In the genomic region with DNA sequence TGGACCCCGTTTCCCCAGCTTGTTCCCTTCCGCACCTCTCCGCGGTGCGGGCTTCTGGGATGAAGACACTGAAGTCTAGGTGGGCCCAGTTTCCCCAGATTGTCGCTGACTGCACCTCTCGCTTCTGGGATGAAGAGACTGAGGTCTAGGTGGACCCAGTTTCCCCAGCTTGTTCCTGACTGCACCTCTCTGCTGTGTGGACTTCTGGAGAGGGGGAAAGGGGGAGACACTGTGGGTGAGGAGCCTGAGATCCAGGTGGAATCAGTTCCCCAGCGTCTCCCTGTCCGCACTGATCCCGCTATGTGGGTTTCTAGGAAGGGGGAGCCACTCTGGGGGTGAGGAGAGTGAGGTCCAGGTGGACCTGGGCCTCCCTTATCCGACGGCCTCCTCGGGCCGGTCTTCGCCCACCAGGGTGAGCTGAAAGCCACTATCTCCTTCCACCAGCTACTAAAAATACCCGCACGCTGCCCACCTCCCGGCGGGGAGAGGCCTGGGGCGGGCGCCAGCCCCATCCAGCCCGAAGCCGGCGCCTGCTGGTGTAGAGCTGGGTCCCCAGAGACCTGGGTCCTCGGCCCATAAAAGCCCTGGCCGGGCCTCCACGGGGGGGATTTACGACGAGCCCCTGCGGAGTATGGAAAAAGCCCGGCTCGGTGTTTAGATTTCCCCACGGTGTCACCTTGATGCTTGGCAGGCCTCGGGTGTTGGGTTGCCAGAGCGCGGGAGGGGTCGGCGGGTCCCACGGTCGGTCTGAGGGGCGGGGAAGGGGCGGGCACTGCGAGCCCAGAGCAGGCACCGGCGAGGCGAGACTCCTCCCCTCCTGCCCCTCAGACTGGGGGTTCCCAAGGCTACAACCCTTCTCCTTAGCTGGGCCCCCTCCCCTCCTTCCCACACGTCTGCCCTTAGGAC, we compare ENCODE assay signal across 8 cellular contexts. TPM values are rescaled to one million over a fixed set of nuclear protein-coding genes. Genes with fewer than 3 reads are reported as not detected.
A peak's percentile ranks its signal among the peaks of the same experiment; 100 is the strongest.
DNase-seq lines count a peak whose midpoint lies in the region; ATAC-seq and TF ChIP-seq lines count a peak whose summit lies in the region.

No MANE protein-coding gene starts in this region.

- peak; percentile 5 for ATAC-seq in HG03064 (IDR thresholded peaks at IDR 0.05; ENCODE audit: low read depth, unreplicated experiment)
- no peak for ATAC-seq in GM18517 (IDR thresholded peaks at IDR 0.05; ENCODE audit: unreplicated experiment)

- peak overlapping the region; percentile 97 to 99 (median 98) for H3K27ac Mint-ChIP-seq in nephron

- H3K4me3 Mint-ChIP-seq in nephron, result peak overlapping the region; percentile 99

- peaks cover 6% of the 10 kb centered on the region; the same call in 1 of the 2 replicates for H3K27me3 ChIP-seq in BJ (ENCODE audit: control insufficient read depth, insufficient read depth, low read length)

- peak; percentile 11; the same call in 1 of the 2 replicates for TF ChIP-seq CTCF in BJ (IDR thresholded peaks at IDR 0.05; ENCODE audit: insufficient read depth, low read depth, low read length)
- TF ChIP-seq CTCF in WI38 (IDR thresholded peaks at IDR 0.05; ENCODE audit: low read depth, low read length), result no peak
- TF ChIP-seq CTCF in epithelial cell of esophagus (IDR thresholded peaks at IDR 0.05; ENCODE audit: insufficient read depth, low read depth, low read length, missing control alignments), result no peak
- TF ChIP-seq CTCF in nephron (IDR thresholded peaks at IDR 0.05; ENCODE audit: unreplicated experiment in 3 of 3), result no peak

- POLR2A ChIA-PET in BJ (lab: Charles Lee), result interaction anchor here (1.0 kb wide), 1 partner anchor 75 kb away, joined by 3 read pairs; the partner anchor contains the start of gene NDUFA11

- peak overlapping the region; percentile 70 for H3K4me3 ChIP-seq in BJ (ENCODE audit: low read depth, low read length)
- peak overlapping the region; percentile 56 for H3K4me3 ChIP-seq in WI38 (ENCODE audit: low read depth, low read length)
- H3K4me3 ChIP-seq in epithelial cell of esophagus (ENCODE audit: low read length), result peak overlapping the region; percentile 92

- no peaks in the 10 kb centered on the region for H3K9me3 Mint-ChIP-seq in nephron

- CTCF ChIA-PET in BJ (lab: Yijun Ruan, JAX), result interaction anchor here (0.5 to 2.7 kb wide), 5 partner anchors 10 to 293 kb away, joined by 3 to 18 read pairs (median 4); partner anchors contain the start of gene NRTN

- H3K4me1 Mint-ChIP-seq in nephron, result peaks cover 12% of the 10 kb centered on the region

- no peaks in the 10 kb centered on the region for H3K36me3 Mint-ChIP-seq in nephron (ENCODE audit: low read depth)

- H3K36me3 ChIP-seq in BJ (ENCODE audit: control insufficient read depth, insufficient read depth, low read length), result no peaks in the 10 kb centered on the region

- DNase-seq in BJ (ENCODE audit: low read depth) (no peak), epithelial cell of esophagus (ENCODE audit: low read depth) (no peak), T1000 (lab: John Stamatoyannopoulos, UW) (no peak), HPDE6-E6E7 (ENCODE audit: extremely low spot score) (no peak)

- peaks cover 7% of the 10 kb centered on the region for H3K27me3 Mint-ChIP-seq in nephron (ENCODE audit: low read depth)

RNA-seq across cellular contexts. Expression of gene FUT6, which starts 10.6 kb away (rescaled TPM):
- not detected in 2 replicates for polyA plus RNA-seq in BJ (2011; rRNA removed)
- polyA minus RNA-seq in BJ (2011; rRNA and poly(A)+ RNA removed), result not detected in 2 replicates

RNA-seq across cellular contexts. Expression of gene FUT3, which starts 22.3 kb away (rescaled TPM):
- polyA plus RNA-seq in BJ (2011; rRNA removed), result not detected in 2 replicates
- not detected in 2 replicates for polyA minus RNA-seq in BJ (2011; rRNA and poly(A)+ RNA removed)

RNA-seq across cellular contexts. Expression of gene NRTN, which starts 24.0 kb away (rescaled TPM):
- 0.20 and 0.22 TPM in 2 replicates for polyA plus RNA-seq in BJ (2011; rRNA removed)
- polyA minus RNA-seq in BJ (2011; rRNA and poly(A)+ RNA removed), result 0.41 TPM in 1 of 2 replicates, not detected in the other

RNA-seq across cellular contexts. Expression of gene DUS3L, which starts 38.0 kb away (rescaled TPM):
- 9.9 and 13.7 TPM in 2 replicates for polyA plus RNA-seq in BJ (2011; rRNA removed)
- 20.1 TPM in 2 replicates for polyA minus RNA-seq in BJ (2011; rRNA and poly(A)+ RNA removed)

RNA-seq across cellular contexts. Expression of gene FUT5, which starts 41.4 kb away (rescaled TPM):
- not detected in 2 replicates for polyA plus RNA-seq in BJ (2011; rRNA removed)
- not detected in 2 replicates for polyA minus RNA-seq in BJ (2011; rRNA and poly(A)+ RNA removed)
